ENCODE assay signal across 8 cellular contexts in the genomic region with DNA sequence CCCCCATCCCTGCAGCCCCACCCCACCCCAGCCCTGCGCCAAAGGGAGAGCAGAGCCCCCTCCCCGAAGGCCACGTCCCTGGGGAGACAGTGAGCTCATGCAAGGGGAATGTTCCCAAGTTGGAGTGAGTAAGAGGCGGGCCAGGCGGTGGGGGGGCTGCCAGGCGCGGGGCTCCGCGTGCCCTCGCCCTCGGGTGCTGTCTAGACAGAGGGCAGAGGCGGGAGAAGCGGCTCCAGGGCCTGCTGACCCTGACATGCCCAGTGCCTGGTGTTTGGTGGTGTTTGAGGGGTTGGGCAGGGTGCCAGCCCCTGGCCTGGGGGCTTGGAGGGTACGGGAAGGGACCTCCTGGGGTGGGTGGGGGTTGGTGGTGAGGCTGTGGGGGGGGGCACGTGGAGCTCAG. TPM values are rescaled to one million over a fixed set of nuclear protein-coding genes. Genes with fewer than 3 reads are reported as not detected.
DNase-seq lines count a peak whose midpoint lies in the region; ATAC-seq and TF ChIP-seq lines count a peak whose summit lies in the region.

No MANE protein-coding gene starts in this region.

- H3K36me3 Mint-ChIP-seq in activated CD4-positive, alpha-beta T cell treated with anti-CD3 and anti-CD28 coated beads, Interleukin-2, amount 10 ng/mL, durations not matched to agents 7 days and 5 days (ENCODE audit: low read depth): no peaks in the 10 kb centered on the region

- no peak overlapping the region for H3K4me3 Mint-ChIP-seq in stimulated activated naive CD8-positive, alpha-beta T cell treated with anti-CD3 and anti-CD28 coated beads, Interleukin-15, amount 100 ng/mL, for 72 hours
- H3K4me3 Mint-ChIP-seq in activated CD4-positive, alpha-beta T cell treated with anti-CD3 and anti-CD28 coated beads, Interleukin-2, amount 10 ng/mL, durations not matched to agents 7 days and 5 days: no peak overlapping the region

- H3K27ac Mint-ChIP-seq in stimulated activated naive CD8-positive, alpha-beta T cell treated with anti-CD3 and anti-CD28 coated beads, Interleukin-15, amount 100 ng/mL, for 72 hours: no peak overlapping the region
- no peak overlapping the region for H3K27ac Mint-ChIP-seq in activated CD4-positive, alpha-beta T cell treated with anti-CD3 and anti-CD28 coated beads, Interleukin-2, amount 10 ng/mL, durations not matched to agents 7 days and 5 days

- peak overlapping the region; percentile 93 to 94 for H3K27ac ChIP-seq in coronary artery
- H3K27ac ChIP-seq in mesodermal cell (ENCODE audit: low read depth, low read length, severe bottlenecking): no peak overlapping the region

- peaks cover 23% of the 10 kb centered on the region for H3K27me3 Mint-ChIP-seq in stimulated activated naive CD8-positive, alpha-beta T cell treated with anti-CD3 and anti-CD28 coated beads, Interleukin-15, amount 100 ng/mL, for 72 hours
- peaks cover 12% of the 10 kb centered on the region for H3K27me3 Mint-ChIP-seq in activated CD4-positive, alpha-beta T cell treated with anti-CD3 and anti-CD28 coated beads, Interleukin-2, amount 10 ng/mL, durations not matched to agents 7 days and 5 days

- peaks cover 9% of the 10 kb centered on the region for H3K4me1 ChIP-seq in mesodermal cell (ENCODE audit: control insufficient read depth, insufficient read depth, low read length, poor library complexity, severe bottlenecking)

- POLR2A ChIA-PET in activated CD4-positive, alpha-beta T cell treated with anti-CD3 and anti-CD28 coated beads, Interleukin-2, amount 10 ng/mL, durations not matched to agents 7 days and 5 days (lab: Charles Lee): no interaction called here

- H3K4me1 Mint-ChIP-seq in stimulated activated naive CD8-positive, alpha-beta T cell treated with anti-CD3 and anti-CD28 coated beads, Interleukin-15, amount 100 ng/mL, for 72 hours: peaks cover 23% of the 10 kb centered on the region
- H3K4me1 Mint-ChIP-seq in activated CD4-positive, alpha-beta T cell treated with anti-CD3 and anti-CD28 coated beads, Interleukin-2, amount 10 ng/mL, durations not matched to agents 7 days and 5 days: peaks cover 7% of the 10 kb centered on the region

- H3K4me3 ChIP-seq in coronary artery (peak overlapping the region; percentile 86), mesodermal cell (ENCODE audit: extremely low read depth, insufficient read depth, low read length, poor library complexity, severe bottlenecking) (peak overlapping the region; percentile 29)

- CTCF ChIA-PET in activated CD4-positive, alpha-beta T cell treated with anti-CD3 and anti-CD28 coated beads, Interleukin-2, amount 10 ng/mL, durations not matched to agents 7 days and 5 days (lab: Charles Lee): no interaction called here

- WGBS in mesodermal cell (ENCODE audit: insufficient coverage in 2 of 2), 2 experiments: 24 to 27% methylated on average over 11 to 13 of the region's 15 CpGs

- no peak for ATAC-seq in stimulated activated naive CD8-positive, alpha-beta T cell treated with anti-CD3 and anti-CD28 coated beads, Interleukin-15, amount 100 ng/mL, for 72 hours

- no peaks in the 10 kb centered on the region for H3K9me3 ChIP-seq in mesodermal cell (ENCODE audit: control insufficient read depth, low read length)

- H3K36me3 ChIP-seq in mesodermal cell (ENCODE audit: control insufficient read depth, insufficient read depth, low read length): no peaks in the 10 kb centered on the region

- H3K9me3 Mint-ChIP-seq in stimulated activated naive CD8-positive, alpha-beta T cell treated with anti-CD3 and anti-CD28 coated beads, Interleukin-15, amount 100 ng/mL, for 72 hours: no peaks in the 10 kb centered on the region
- no peaks in the 10 kb centered on the region for H3K9me3 Mint-ChIP-seq in activated CD4-positive, alpha-beta T cell treated with anti-CD3 and anti-CD28 coated beads, Interleukin-2, amount 10 ng/mL, durations not matched to agents 7 days and 5 days

- no peak for TF ChIP-seq CTCF in coronary artery (IDR thresholded peaks at IDR 0.05)

- DNase-seq in A172 (ENCODE audit: low spot score): peak; percentile 93
- DNase-seq in LHCN-M2 (ENCODE audit: low read depth): peak; percentile 87
- peak; percentile 96 for DNase-seq in coronary artery (ENCODE audit: low spot score)
- no peak for DNase-seq in stimulated activated naive CD8-positive, alpha-beta T cell treated with anti-CD3 and anti-CD28 coated beads, Interleukin-15, amount 100 ng/mL, for 72 hours
- no peak for DNase-seq in DMS79 (lab: John Stamatoyannopoulos, UW)
- DNase-seq in iPS-NIHi7 (ENCODE audit: extremely low spot score): no peak
- no peak for DNase-seq in activated CD4-positive, alpha-beta T cell treated with anti-CD3 and anti-CD28 coated beads, Interleukin-2, amount 10 ng/mL, durations not matched to agents 7 days and 5 days

RNA-seq across cellular contexts. Expression of gene FSTL3, which starts 1.0 kb away (rescaled TPM):
- total RNA-seq in A172 (2014; rRNA removed; shearing (Covaris generic)): 267 and 269 TPM in 2 replicates
- total RNA-seq in LHCN-M2 (2014; rRNA removed): 125 and 217 TPM in 2 replicates
- 206 TPM for polyA plus RNA-seq in LHCN-M2 (2012)
- polyA plus RNA-seq in mesodermal cell (2013, experiment 1 of 2): 15.9 TPM
- polyA plus RNA-seq in mesodermal cell (2013, experiment 2 of 2): 11.7 TPM
- 1 to 10 TPM; 1.6 to 2.1 TPM for total RNA-seq in activated CD4-positive, alpha-beta T cell treated with anti-CD3 and anti-CD28 coated beads, Interleukin-2, amount 10 ng/mL, durations not matched to agents 7 days and 5 days

RNA-seq across cellular contexts. Expression of gene RNF126, which starts 14.2 kb away (rescaled TPM):
- total RNA-seq in A172 (2014; rRNA removed; shearing (Covaris generic)): 40.9 and 62.4 TPM in 2 replicates
- total RNA-seq in LHCN-M2 (2014; rRNA removed): 73.6 and 88.4 TPM in 2 replicates
- polyA plus RNA-seq in LHCN-M2 (2012): 50.6 TPM
- polyA plus RNA-seq in mesodermal cell (2013, experiment 1 of 2): 48.9 TPM
- 40.3 TPM for polyA plus RNA-seq in mesodermal cell (2013, experiment 2 of 2)
- total RNA-seq in activated CD4-positive, alpha-beta T cell treated with anti-CD3 and anti-CD28 coated beads, Interleukin-2, amount 10 ng/mL, durations not matched to agents 7 days and 5 days: 10 to 100 TPM; 71.5 to 80.3 TPM

RNA-seq across cellular contexts. Expression of gene PRSS57, which starts 18.1 kb away (rescaled TPM):
- not detected in 2 replicates for total RNA-seq in A172 (2014; rRNA removed; shearing (Covaris generic))
- total RNA-seq in LHCN-M2 (2014; rRNA removed): not detected in 2 replicates
- not detected for polyA plus RNA-seq in LHCN-M2 (2012)
- not detected for polyA plus RNA-seq in mesodermal cell (2013, experiment 1 of 2)
- not detected for polyA plus RNA-seq in mesodermal cell (2013, experiment 2 of 2)
- not detected for total RNA-seq in activated CD4-positive, alpha-beta T cell treated with anti-CD3 and anti-CD28 coated beads, Interleukin-2, amount 10 ng/mL, durations not matched to agents 7 days and 5 days

RNA-seq across cellular contexts. Expression of gene PALM, which starts 31.5 kb away (rescaled TPM):
- 42.9 and 47.9 TPM in 2 replicates for total RNA-seq in A172 (2014; rRNA removed; shearing (Covaris generic))
- total RNA-seq in LHCN-M2 (2014; rRNA removed): 2.2 and 2.3 TPM in 2 replicates
- 16.1 TPM for polyA plus RNA-seq in LHCN-M2 (2012)
- 54.7 TPM for polyA plus RNA-seq in mesodermal cell (2013, experiment 1 of 2)
- polyA plus RNA-seq in mesodermal cell (2013, experiment 2 of 2): 45.9 TPM
- not detected for total RNA-seq in activated CD4-positive, alpha-beta T cell treated with anti-CD3 and anti-CD28 coated beads, Interleukin-2, amount 10 ng/mL, durations not matched to agents 7 days and 5 days

RNA-seq across cellular contexts. Expression of gene FGF22, which starts 37.5 kb away (rescaled TPM):
- 0.17 TPM in 1 of 2 replicates, not detected in the other for total RNA-seq in A172 (2014; rRNA removed; shearing (Covaris generic))
- not detected in 2 replicates for total RNA-seq in LHCN-M2 (2014; rRNA removed)
- polyA plus RNA-seq in LHCN-M2 (2012): 0.16 TPM
- not detected for polyA plus RNA-seq in mesodermal cell (2013, experiment 1 of 2)
- not detected for polyA plus RNA-seq in mesodermal cell (2013, experiment 2 of 2)
- total RNA-seq in activated CD4-positive, alpha-beta T cell treated with anti-CD3 and anti-CD28 coated beads, Interleukin-2, amount 10 ng/mL, durations not matched to agents 7 days and 5 days: under 1 TPM in 1 of 2 experiments, not detected in 1; 0.12 TPM

Comparison
In these comparisons a context has a peak if more than half of its experiments do, and no peak if none do; other contexts are left out.
1. DNase-seq: peak in A172 (single experiment), LHCN-M2 (single experiment) and coronary artery (single experiment); none in stimulated activated naive CD8-positive, alpha-beta T cell treated with anti-CD3 and anti-CD28 coated beads, Interleukin-15, amount 100 ng/mL, for 72 hours (0 of 2), DMS79 (single experiment), iPS-NIHi7 (single experiment) and activated CD4-positive, alpha-beta T cell treated with anti-CD3 and anti-CD28 coated beads, Interleukin-2, amount 10 ng/mL, durations not matched to agents 7 days and 5 days (single experiment).
2. RNA of gene FSTL3, which starts 1.0 kb away (total RNA-seq): 267 to 269 TPM in A172 and 125 to 217 TPM in LHCN-M2; 1.6 to 2.1 TPM in activated CD4-positive, alpha-beta T cell treated with anti-CD3 and anti-CD28 coated beads, Interleukin-2, amount 10 ng/mL, durations not matched to agents 7 days and 5 days; every median in the first group is over 10 times any median in the second.